2 cellular contexts compared by ENCODE assay signal in the genomic region with DNA sequence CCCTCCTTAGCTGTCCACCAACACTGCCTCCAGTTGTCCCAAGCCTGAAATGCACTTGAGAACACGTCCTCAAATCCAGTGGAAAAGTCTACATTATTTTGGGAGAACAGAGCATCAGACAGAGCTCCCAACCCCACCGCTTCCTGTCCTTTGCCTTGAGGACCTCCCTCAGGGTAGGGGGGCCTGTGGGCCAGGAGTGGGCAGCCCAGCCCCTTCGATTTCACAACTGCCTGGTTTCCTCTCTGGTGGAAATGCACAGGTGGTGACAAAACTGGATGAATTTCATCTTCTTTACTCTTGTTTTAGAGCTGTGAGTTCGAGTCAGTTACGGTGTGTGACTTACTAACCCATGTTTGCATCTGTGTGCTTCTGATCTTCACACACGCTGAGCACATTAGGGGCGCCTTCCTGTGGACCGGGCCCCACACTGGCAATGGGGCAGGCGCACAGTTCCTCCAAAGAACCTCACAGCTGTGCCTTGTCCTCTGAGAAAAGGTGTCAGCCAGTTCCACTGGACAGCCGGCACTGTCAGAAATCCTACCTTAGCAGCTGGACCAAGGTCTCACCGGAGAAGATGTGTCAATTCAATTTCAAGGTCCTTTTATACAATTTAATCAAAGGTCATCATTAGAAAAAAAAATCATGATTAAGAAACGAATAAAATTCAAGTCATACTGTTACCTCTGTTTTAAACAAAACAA.
TF ChIP-seq lines count a peak whose summit lies in the region.

No MANE protein-coding gene starts in this region.

TF ChIP-seq in liver, 16 proteins besides CTCF, POLR2A, EP300 and RAD21 (continued from another document):
- TF ChIP-seq, protein P1, sequence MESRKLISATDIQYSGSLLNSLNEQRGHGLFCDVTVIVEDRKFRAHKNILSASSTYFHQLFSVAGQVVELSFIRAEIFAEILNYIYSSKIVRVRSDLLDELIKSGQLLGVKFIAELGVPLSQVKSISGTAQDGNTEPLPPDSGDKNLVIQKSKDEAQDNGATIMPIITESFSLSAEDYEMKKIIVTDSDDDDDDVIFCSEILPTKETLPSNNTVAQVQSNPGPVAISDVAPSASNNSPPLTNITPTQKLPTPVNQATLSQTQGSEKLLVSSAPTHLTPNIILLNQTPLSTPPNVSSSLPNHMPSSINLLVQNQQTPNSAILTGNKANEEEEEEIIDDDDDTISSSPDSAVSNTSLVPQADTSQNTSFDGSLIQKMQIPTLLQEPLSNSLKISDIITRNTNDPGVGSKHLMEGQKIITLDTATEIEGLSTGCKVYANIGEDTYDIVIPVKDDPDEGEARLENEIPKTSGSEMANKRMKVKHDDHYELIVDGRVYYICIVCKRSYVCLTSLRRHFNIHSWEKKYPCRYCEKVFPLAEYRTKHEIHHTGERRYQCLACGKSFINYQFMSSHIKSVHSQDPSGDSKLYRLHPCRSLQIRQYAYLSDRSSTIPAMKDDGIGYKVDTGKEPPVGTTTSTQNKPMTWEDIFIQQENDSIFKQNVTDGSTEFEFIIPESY (IDR thresholded peaks at IDR 0.05): no peak
- no peak for TF ChIP-seq HNF4G (IDR thresholded peaks at IDR 0.05)
- no peak for TF ChIP-seq EGR1 (IDR thresholded peaks at IDR 0.05; ENCODE audit: low read depth in 2 of 2)
- TF ChIP-seq JUND (IDR thresholded peaks at IDR 0.05): no peak
- TF ChIP-seq NR2F2 (IDR thresholded peaks at IDR 0.05): no peak
- TF ChIP-seq FOXA2 (IDR thresholded peaks at IDR 0.05): no peak
- no peak for TF ChIP-seq YY1 (IDR thresholded peaks at IDR 0.05)
- TF ChIP-seq GABPA (IDR thresholded peaks at IDR 0.05 in 1 of 2, conservative IDR thresholded peaks at IDR 0.05 in 1 of 2): no peak
- TF ChIP-seq, protein P2, sequence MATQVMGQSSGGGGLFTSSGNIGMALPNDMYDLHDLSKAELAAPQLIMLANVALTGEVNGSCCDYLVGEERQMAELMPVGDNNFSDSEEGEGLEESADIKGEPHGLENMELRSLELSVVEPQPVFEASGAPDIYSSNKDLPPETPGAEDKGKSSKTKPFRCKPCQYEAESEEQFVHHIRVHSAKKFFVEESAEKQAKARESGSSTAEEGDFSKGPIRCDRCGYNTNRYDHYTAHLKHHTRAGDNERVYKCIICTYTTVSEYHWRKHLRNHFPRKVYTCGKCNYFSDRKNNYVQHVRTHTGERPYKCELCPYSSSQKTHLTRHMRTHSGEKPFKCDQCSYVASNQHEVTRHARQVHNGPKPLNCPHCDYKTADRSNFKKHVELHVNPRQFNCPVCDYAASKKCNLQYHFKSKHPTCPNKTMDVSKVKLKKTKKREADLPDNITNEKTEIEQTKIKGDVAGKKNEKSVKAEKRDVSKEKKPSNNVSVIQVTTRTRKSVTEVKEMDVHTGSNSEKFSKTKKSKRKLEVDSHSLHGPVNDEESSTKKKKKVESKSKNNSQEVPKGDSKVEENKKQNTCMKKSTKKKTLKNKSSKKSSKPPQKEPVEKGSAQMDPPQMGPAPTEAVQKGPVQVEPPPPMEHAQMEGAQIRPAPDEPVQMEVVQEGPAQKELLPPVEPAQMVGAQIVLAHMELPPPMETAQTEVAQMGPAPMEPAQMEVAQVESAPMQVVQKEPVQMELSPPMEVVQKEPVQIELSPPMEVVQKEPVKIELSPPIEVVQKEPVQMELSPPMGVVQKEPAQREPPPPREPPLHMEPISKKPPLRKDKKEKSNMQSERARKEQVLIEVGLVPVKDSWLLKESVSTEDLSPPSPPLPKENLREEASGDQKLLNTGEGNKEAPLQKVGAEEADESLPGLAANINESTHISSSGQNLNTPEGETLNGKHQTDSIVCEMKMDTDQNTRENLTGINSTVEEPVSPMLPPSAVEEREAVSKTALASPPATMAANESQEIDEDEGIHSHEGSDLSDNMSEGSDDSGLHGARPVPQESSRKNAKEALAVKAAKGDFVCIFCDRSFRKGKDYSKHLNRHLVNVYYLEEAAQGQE (IDR thresholded peaks at IDR 0.05): no peak
- no peak for TF ChIP-seq SP1 (IDR thresholded peaks at IDR 0.05)
- TF ChIP-seq, protein P3, sequence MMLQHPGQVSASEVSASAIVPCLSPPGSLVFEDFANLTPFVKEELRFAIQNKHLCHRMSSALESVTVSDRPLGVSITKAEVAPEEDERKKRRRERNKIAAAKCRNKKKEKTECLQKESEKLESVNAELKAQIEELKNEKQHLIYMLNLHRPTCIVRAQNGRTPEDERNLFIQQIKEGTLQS (IDR thresholded peaks at IDR 0.05): no peak
- no peak for TF ChIP-seq FOXA1 (IDR thresholded peaks at IDR 0.05)
- no peak for TF ChIP-seq TAF1 (conservative IDR thresholded peaks at IDR 0.05)

TF ChIP-seq in HepG2, 621 proteins besides CTCF, POLR2A, EP300 and RAD21:
- TF ChIP-seq RBFOX2 (IDR thresholded peaks at IDR 0.05; ENCODE audit: low read depth, low read length): no peak
- TF ChIP-seq, protein P4, sequence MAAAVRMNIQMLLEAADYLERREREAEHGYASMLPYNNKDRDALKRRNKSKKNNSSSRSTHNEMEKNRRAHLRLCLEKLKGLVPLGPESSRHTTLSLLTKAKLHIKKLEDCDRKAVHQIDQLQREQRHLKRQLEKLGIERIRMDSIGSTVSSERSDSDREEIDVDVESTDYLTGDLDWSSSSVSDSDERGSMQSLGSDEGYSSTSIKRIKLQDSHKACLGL (CRISPR knock-in tag; IDR thresholded peaks at IDR 0.05): no peak
- TF ChIP-seq, protein P5, sequence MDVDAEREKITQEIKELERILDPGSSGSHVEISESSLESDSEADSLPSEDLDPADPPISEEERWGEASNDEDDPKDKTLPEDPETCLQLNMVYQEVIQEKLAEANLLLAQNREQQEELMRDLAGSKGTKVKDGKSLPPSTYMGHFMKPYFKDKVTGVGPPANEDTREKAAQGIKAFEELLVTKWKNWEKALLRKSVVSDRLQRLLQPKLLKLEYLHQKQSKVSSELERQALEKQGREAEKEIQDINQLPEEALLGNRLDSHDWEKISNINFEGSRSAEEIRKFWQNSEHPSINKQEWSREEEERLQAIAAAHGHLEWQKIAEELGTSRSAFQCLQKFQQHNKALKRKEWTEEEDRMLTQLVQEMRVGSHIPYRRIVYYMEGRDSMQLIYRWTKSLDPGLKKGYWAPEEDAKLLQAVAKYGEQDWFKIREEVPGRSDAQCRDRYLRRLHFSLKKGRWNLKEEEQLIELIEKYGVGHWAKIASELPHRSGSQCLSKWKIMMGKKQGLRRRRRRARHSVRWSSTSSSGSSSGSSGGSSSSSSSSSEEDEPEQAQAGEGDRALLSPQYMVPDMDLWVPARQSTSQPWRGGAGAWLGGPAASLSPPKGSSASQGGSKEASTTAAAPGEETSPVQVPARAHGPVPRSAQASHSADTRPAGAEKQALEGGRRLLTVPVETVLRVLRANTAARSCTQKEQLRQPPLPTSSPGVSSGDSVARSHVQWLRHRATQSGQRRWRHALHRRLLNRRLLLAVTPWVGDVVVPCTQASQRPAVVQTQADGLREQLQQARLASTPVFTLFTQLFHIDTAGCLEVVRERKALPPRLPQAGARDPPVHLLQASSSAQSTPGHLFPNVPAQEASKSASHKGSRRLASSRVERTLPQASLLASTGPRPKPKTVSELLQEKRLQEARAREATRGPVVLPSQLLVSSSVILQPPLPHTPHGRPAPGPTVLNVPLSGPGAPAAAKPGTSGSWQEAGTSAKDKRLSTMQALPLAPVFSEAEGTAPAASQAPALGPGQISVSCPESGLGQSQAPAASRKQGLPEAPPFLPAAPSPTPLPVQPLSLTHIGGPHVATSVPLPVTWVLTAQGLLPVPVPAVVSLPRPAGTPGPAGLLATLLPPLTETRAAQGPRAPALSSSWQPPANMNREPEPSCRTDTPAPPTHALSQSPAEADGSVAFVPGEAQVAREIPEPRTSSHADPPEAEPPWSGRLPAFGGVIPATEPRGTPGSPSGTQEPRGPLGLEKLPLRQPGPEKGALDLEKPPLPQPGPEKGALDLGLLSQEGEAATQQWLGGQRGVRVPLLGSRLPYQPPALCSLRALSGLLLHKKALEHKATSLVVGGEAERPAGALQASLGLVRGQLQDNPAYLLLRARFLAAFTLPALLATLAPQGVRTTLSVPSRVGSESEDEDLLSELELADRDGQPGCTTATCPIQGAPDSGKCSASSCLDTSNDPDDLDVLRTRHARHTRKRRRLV (CRISPR knock-in tag; IDR thresholded peaks at IDR 0.05): no peak
- no peak for TF ChIP-seq ZNF562 (CRISPR knock-in tag; IDR thresholded peaks at IDR 0.05; ENCODE audit: borderline replicate concordance)
- TF ChIP-seq ZSCAN31 (CRISPR knock-in tag; IDR thresholded peaks at IDR 0.05; ENCODE audit: low read depth): no peak
- TF ChIP-seq, protein P6, sequence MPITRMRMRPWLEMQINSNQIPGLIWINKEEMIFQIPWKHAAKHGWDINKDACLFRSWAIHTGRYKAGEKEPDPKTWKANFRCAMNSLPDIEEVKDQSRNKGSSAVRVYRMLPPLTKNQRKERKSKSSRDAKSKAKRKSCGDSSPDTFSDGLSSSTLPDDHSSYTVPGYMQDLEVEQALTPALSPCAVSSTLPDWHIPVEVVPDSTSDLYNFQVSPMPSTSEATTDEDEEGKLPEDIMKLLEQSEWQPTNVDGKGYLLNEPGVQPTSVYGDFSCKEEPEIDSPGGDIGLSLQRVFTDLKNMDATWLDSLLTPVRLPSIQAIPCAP (CRISPR knock-in tag; IDR thresholded peaks at IDR 0.05; ENCODE audit: low read depth): no peak
- no peak for TF ChIP-seq MZF1 (CRISPR knock-in tag; IDR thresholded peaks at IDR 0.05; ENCODE audit: borderline replicate concordance)
- TF ChIP-seq, protein P7, sequence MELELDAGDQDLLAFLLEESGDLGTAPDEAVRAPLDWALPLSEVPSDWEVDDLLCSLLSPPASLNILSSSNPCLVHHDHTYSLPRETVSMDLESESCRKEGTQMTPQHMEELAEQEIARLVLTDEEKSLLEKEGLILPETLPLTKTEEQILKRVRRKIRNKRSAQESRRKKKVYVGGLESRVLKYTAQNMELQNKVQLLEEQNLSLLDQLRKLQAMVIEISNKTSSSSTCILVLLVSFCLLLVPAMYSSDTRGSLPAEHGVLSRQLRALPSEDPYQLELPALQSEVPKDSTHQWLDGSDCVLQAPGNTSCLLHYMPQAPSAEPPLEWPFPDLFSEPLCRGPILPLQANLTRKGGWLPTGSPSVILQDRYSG (CRISPR knock-in tag; IDR thresholded peaks at IDR 0.05): no peak
- no peak for TF ChIP-seq ZNF382 (CRISPR knock-in tag; IDR thresholded peaks at IDR 0.05; ENCODE audit: borderline replicate concordance)
- TF ChIP-seq, protein P8, sequence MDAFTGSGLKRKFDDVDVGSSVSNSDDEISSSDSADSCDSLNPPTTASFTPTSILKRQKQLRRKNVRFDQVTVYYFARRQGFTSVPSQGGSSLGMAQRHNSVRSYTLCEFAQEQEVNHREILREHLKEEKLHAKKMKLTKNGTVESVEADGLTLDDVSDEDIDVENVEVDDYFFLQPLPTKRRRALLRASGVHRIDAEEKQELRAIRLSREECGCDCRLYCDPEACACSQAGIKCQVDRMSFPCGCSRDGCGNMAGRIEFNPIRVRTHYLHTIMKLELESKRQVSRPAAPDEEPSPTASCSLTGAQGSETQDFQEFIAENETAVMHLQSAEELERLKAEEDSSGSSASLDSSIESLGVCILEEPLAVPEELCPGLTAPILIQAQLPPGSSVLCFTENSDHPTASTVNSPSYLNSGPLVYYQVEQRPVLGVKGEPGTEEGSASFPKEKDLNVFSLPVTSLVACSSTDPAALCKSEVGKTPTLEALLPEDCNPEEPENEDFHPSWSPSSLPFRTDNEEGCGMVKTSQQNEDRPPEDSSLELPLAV (CRISPR knock-in tag; conservative IDR thresholded peaks at IDR 0.05; ENCODE audit: low read depth): no peak
- TF ChIP-seq, protein P9, sequence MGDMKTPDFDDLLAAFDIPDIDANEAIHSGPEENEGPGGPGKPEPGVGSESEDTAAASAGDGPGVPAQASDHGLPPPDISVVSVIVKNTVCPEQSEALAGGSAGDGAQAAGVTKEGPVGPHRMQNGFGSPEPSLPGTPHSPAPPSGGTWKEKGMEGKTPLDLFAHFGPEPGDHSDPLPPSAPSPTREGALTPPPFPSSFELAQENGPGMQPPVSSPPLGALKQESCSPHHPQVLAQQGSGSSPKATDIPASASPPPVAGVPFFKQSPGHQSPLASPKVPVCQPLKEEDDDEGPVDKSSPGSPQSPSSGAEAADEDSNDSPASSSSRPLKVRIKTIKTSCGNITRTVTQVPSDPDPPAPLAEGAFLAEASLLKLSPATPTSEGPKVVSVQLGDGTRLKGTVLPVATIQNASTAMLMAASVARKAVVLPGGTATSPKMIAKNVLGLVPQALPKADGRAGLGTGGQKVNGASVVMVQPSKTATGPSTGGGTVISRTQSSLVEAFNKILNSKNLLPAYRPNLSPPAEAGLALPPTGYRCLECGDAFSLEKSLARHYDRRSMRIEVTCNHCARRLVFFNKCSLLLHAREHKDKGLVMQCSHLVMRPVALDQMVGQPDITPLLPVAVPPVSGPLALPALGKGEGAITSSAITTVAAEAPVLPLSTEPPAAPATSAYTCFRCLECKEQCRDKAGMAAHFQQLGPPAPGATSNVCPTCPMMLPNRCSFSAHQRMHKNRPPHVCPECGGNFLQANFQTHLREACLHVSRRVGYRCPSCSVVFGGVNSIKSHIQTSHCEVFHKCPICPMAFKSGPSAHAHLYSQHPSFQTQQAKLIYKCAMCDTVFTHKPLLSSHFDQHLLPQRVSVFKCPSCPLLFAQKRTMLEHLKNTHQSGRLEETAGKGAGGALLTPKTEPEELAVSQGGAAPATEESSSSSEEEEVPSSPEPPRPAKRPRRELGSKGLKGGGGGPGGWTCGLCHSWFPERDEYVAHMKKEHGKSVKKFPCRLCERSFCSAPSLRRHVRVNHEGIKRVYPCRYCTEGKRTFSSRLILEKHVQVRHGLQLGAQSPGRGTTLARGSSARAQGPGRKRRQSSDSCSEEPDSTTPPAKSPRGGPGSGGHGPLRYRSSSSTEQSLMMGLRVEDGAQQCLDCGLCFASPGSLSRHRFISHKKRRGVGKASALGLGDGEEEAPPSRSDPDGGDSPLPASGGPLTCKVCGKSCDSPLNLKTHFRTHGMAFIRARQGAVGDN (CRISPR knock-in tag; IDR thresholded peaks at IDR 0.05): no peak
